30 cellular contexts compared by ENCODE assay signal in genomic region chr3:129425213-129425612, GRCh38. TPM values are rescaled to one million over a fixed set of nuclear protein-coding genes. Genes with fewer than 3 reads are reported as not detected.
DNase-seq lines count a peak whose midpoint lies in the region; ATAC-seq, FAIRE-seq and TF ChIP-seq lines count a peak whose summit lies in the region.
"Had no signal": no experiment of that assay in that cellular context is flagged by ENCODE, and none has a peak within 500 bp of the region (broad histone marks: within the 10 kb centered on the region; RNA-seq: fewer than 3 reads in every experiment).

No MANE protein-coding gene starts in this region.

- peaks cover 8% of the 10 kb centered on the region for H3K36me3 Mint-ChIP-seq in activated T-helper 17 cell treated with anti-CD3 and anti-CD28 coated beads, Interleukin-2, amount 50 U/mL, for 72 hours (ENCODE audit: low read depth)

- in situ Hi-C loops in gastrocnemius medialis (cut with MboI; ENCODE audit: low sequenced_read_pairs in 4 of 4): no loop called here

- intact Hi-C loops in gastrocnemius medialis (cut with DNase I; ENCODE audit: low total_unique reads): no loop called here

- H3K27me3 ChIP-seq in HUES48 (ENCODE audit: control insufficient read depth, insufficient read depth, low read length) (peaks cover 13% of the 10 kb centered on the region), SK-N-SH (ENCODE audit: insufficient read depth) (no peaks in the 10 kb centered on the region), gastrocnemius medialis (no peaks in the 10 kb centered on the region)
- H3K27me3 ChIP-seq: neutrophil, vagina had no signal

- H3K9me2 ChIP-seq in SK-N-SH: no peaks in the 10 kb centered on the region

- TF ChIP-seq RAD21 in A549 (conservative IDR thresholded peaks at IDR 0.05 in 1 of 2, IDR thresholded peaks at IDR 0.05 in 1 of 2) (no peak), SK-N-SH (IDR thresholded peaks at IDR 0.05; ENCODE audit: low read length) (no peak)

- H3K36me3 ChIP-seq in HUES48 (ENCODE audit: control insufficient read depth, insufficient read depth, low read length) (no peaks in the 10 kb centered on the region), SK-N-SH (replicated peaks in 1 of 2; ENCODE audit: control insufficient read depth in 1 of 2, insufficient read depth in 2 of 2, low read length in 1 of 2) (no peaks in the 10 kb centered on the region), gastrocnemius medialis (no peaks in the 10 kb centered on the region)
- H3K36me3 ChIP-seq: vagina had no signal

- H3K9me3 ChIP-seq in A549 (no peaks in the 10 kb centered on the region), HUES48 (ENCODE audit: control insufficient read depth, insufficient read depth, low read length) (no peaks in the 10 kb centered on the region), SK-N-SH (no peaks in the 10 kb centered on the region), gastrocnemius medialis (no peaks in the 10 kb centered on the region)
- H3K9me3 ChIP-seq: lower lobe of right lung, neutrophil, vagina had no signal

- H3K79me2 ChIP-seq in SK-N-SH (ENCODE audit: insufficient read depth): no peaks in the 10 kb centered on the region

- H3K27ac ChIP-seq in A549: peak overlapping the region; percentile 67 to 76; a peak in 3 of 6 replicates
- H3K27ac ChIP-seq in HUES48 (ENCODE audit: low read depth, low read length): peak overlapping the region; percentile 74
- H3K27ac ChIP-seq in SK-N-SH (ENCODE audit: low read depth in 2 of 2, low read length in 1 of 2): no peak overlapping the region
- no peak overlapping the region for H3K27ac ChIP-seq in gastrocnemius medialis
- H3K27ac ChIP-seq: KMS-11, lower lobe of right lung, vagina had no signal

- no peak overlapping the region for H3K4me3 Mint-ChIP-seq in activated T-helper 17 cell treated with anti-CD3 and anti-CD28 coated beads, Interleukin-2, amount 50 U/mL, for 72 hours
- H3K4me3 Mint-ChIP-seq: activated T-cell treated with anti-CD3 and anti-CD28 coated beads, Interleukin-2, amount 50 U/mL, for 4 hours; CD14-positive monocyte; effector memory CD8-positive, alpha-beta T cell; T-helper 17 cell had no signal

- 82% methylated on average over 3 of the region's 3 CpGs for WGBS in A549 (ENCODE audit: missing lambda C conversion rate)
- WGBS in SK-N-SH (ENCODE audit: low lambda C conversion rate): 54% methylated on average over 3 of the region's 3 CpGs

- peaks cover 33% of the 10 kb centered on the region for H3K4me1 Mint-ChIP-seq in activated T-helper 17 cell treated with anti-CD3 and anti-CD28 coated beads, Interleukin-2, amount 50 U/mL, for 72 hours

- H4K20me1 ChIP-seq in SK-N-SH (ENCODE audit: insufficient read depth): no peaks in the 10 kb centered on the region

- no peak for TF ChIP-seq CTCF in A549 (IDR thresholded peaks at IDR 0.05)
- TF ChIP-seq CTCF in SK-N-SH (IDR thresholded peaks at IDR 0.05): no peak
- no peak for TF ChIP-seq CTCF in gastrocnemius medialis (IDR thresholded peaks at IDR 0.05 in 4 of 5, conservative IDR thresholded peaks at IDR 0.05 in 1 of 5)

- no peaks in the 10 kb centered on the region for H3K9me3 Mint-ChIP-seq in activated T-helper 17 cell treated with anti-CD3 and anti-CD28 coated beads, Interleukin-2, amount 50 U/mL, for 72 hours
- H3K9me3 Mint-ChIP-seq: activated T-cell treated with anti-CD3 and anti-CD28 coated beads, Interleukin-2, amount 50 U/mL, for 4 hours; effector memory CD8-positive, alpha-beta T cell had no signal

- H3K27ac Mint-ChIP-seq in activated T-helper 17 cell treated with anti-CD3 and anti-CD28 coated beads, Interleukin-2, amount 50 U/mL, for 72 hours: peak overlapping the region; percentile 30
- H3K27ac Mint-ChIP-seq: effector memory CD8-positive, alpha-beta T cell; T-helper 17 cell had no signal

- ATAC-seq in A549: no peak
- ATAC-seq in activated T-helper 17 cell treated with anti-CD3 and anti-CD28 coated beads, Interleukin-2, amount 50 U/mL, for 72 hours (replicated peaks): no peak
- ATAC-seq in left lobe of liver: no peak
- ATAC-seq in HG02763 (IDR thresholded peaks at IDR 0.05; ENCODE audit: unreplicated experiment): no peak
- ATAC-seq in gastrocnemius medialis: no peak
- ATAC-seq: effector memory CD8-positive, alpha-beta T cell; esophagus mucosa; lower lobe of right lung; T-helper 17 cell had no signal

- no peak overlapping the region; the same call in 2 of the 3 replicates for H3K4me2 ChIP-seq in A549
- no peak overlapping the region for H3K4me2 ChIP-seq in SK-N-SH
- H3K4me2 ChIP-seq: KMS-11, smooth muscle cell had no signal

- TF ChIP-seq POLR2A in A549 (IDR thresholded peaks at IDR 0.05; ENCODE audit: low read length) (no peak), gastrocnemius medialis (IDR thresholded peaks at IDR 0.05) (no peak)

- no peak overlapping the region for H2AFZ ChIP-seq in SK-N-SH (ENCODE audit: low read depth)

- peaks cover 8% of the 10 kb centered on the region for H3F3A ChIP-seq in SK-N-SH (replicated peaks; ENCODE audit: insufficient read depth)

- H3K27me3 Mint-ChIP-seq in activated T-helper 17 cell treated with anti-CD3 and anti-CD28 coated beads, Interleukin-2, amount 50 U/mL, for 72 hours: no peaks in the 10 kb centered on the region
- H3K27me3 Mint-ChIP-seq: T-helper 17 cell had no signal

- H3K4me1 ChIP-seq in A549 (peaks cover 28% of the 10 kb centered on the region), HUES48 (ENCODE audit: control insufficient read depth, insufficient read depth, low read length) (peaks cover 35% of the 10 kb centered on the region), SK-N-SH (ENCODE audit: control insufficient read depth in 1 of 2, insufficient read depth in 2 of 2, low read depth in 1 of 2, low read length in 1 of 2) (peaks cover 0 to 12% of the 10 kb centered on the region in 2 experiments; a peak in 2 of 4 replicates), gastrocnemius medialis (peaks cover 7 to 11% of the 10 kb centered on the region in 2 donors)

- TF ChIP-seq EP300 in A549 (IDR thresholded peaks at IDR 0.05): no peak
- TF ChIP-seq EP300 in SK-N-SH (IDR thresholded peaks at IDR 0.05; ENCODE audit: borderline replicate concordance in 1 of 2, low read depth in 1 of 2, low read length in 1 of 2): no peak

- POLR2A ChIA-PET in A549 (lab: Yijun Ruan, JAX): no interaction called here
- POLR2A ChIA-PET in SK-N-SH (lab: Yijun Ruan, JAX): no interaction called here

- H3K9ac ChIP-seq in HUES48 (ENCODE audit: low read depth, low read length): no peak overlapping the region
- no peak overlapping the region for H3K9ac ChIP-seq in SK-N-SH
- H3K9ac ChIP-seq: KMS-11 had no signal

- H3K4me3 ChIP-seq in A549 (no peak overlapping the region), HUES48 (ENCODE audit: low read depth, low read length) (no peak overlapping the region; the same call in 1 of the 2 replicates), SK-N-SH (ENCODE audit: low read depth in 2 of 2, low read length in 1 of 2) (no peak overlapping the region), gastrocnemius medialis (no peak overlapping the region)
- H3K4me3 ChIP-seq: lower lobe of right lung, smooth muscle cell, vagina had no signal

- DNase-seq in A549 (ENCODE audit: low read depth in 1 of 2, low spot score in 1 of 2) (no peak), left lobe of liver (ENCODE audit: low spot score) (peak; percentile 29), retina (no peak), SK-N-SH (no peak), gastrocnemius medialis (no peak)
- DNase-seq: activated naive CD4-positive, alpha-beta T cell; activated T-cell treated with anti-CD3 and anti-CD28 coated beads, Interleukin-2, amount 50 U/mL, for 4 hours; amygdala; effector memory CD8-positive, alpha-beta T cell; hippocampal formation; kidney; lower lobe of right lung; NCI-H1092; NCI-H187 treated with DMSO at 0.1 percent for 48 hours; NCI-H526 treated with DMSO at 0.1 percent for 48 hours; RPMI8226; T-helper 17 cell had no signal

- CTCF ChIA-PET in A549 (lab: Yijun Ruan, JAX): interaction anchor here (4.1 kb wide), 1 partner anchor 42 kb away, joined by 16 read pairs; no protein-coding TSS in a partner anchor
- CTCF ChIA-PET in SK-N-SH (lab: Yijun Ruan, JAX): no interaction called here

- no peak for FAIRE-seq in A549 (lab: Jason Lieb, UNC)
- FAIRE-seq: bronchial epithelial cell, colon, frontal cortex, kidney had no signal

RNA-seq across cellular contexts. Expression of gene EFCAB12, which starts 3.2 kb away (rescaled TPM):
- 0.62 and 0.82 TPM in 2 replicates for polyA plus RNA-seq in A549 (2011; rRNA removed)
- polyA plus RNA-seq in A549 (2012; cell fraction: cytosol; rRNA removed): 0.53 and 0.56 TPM in 2 replicates
- polyA plus RNA-seq in A549 (2012; cell fraction: nucleus; rRNA removed): 2.4 and 2.8 TPM in 2 replicates
- polyA plus RNA-seq in A549 (2017; fragmentation: RNase III; extraction: RNeasy Plus Mini Kit Qiagen cat#74134 plus additional on column Dnase treatment): 0.81 to 1.4 TPM (median 1.1 TPM) in 3 replicates
- polyA minus RNA-seq in A549 (2011; rRNA and poly(A)+ RNA removed): 1.2 and 1.7 TPM in 2 replicates
- total RNA-seq in activated T-helper 17 cell treated with anti-CD3 and anti-CD28 coated beads, Interleukin-2, amount 50 U/mL, for 72 hours: 1 to 10 TPM in 1 of 2 donors, under 1 TPM in 1; 0.63 to 1.7 TPM
- total RNA-seq in left lobe of liver: 0.40 TPM
- polyA plus RNA-seq in SK-N-SH (2012; rRNA removed): 0.26 and 0.38 TPM in 2 replicates
- 0.04 and 0.09 TPM in 2 replicates for polyA plus RNA-seq in SK-N-SH (2012; cell fraction: cytosol; rRNA removed)
- 1.7 and 1.8 TPM in 2 replicates for polyA plus RNA-seq in SK-N-SH (2012; cell fraction: nucleus; rRNA removed)
- total RNA-seq in gastrocnemius medialis: not detected
- total RNA-seq: bronchial epithelial cell, Daoy, vagina had no signal
- polyA plus RNA-seq: CD14-positive monocyte, smooth muscle cell had no signal

RNA-seq across cellular contexts. Expression of gene MBD4, which starts 14.5 kb away (rescaled TPM):
- polyA plus RNA-seq in A549 (2011; rRNA removed) (38.2 and 49.7 TPM in 2 replicates), A549 (2017; fragmentation: RNase III; extraction: RNeasy Plus Mini Kit Qiagen cat#74134 plus additional on column Dnase treatment) (26.4 to 32.7 TPM (median 31.4 TPM) in 3 replicates), SK-N-SH (2012; rRNA removed) (11.1 and 11.7 TPM in 2 replicates)
- 12.4 and 13.5 TPM in 2 replicates for polyA plus RNA-seq in A549 (2012; cell fraction: cytosol; rRNA removed)
- 12.8 and 17.9 TPM in 2 replicates for polyA plus RNA-seq in A549 (2012; cell fraction: nucleus; rRNA removed)
- 8.2 and 9.5 TPM in 2 replicates for polyA minus RNA-seq in A549 (2011; rRNA and poly(A)+ RNA removed)
- total RNA-seq in activated T-helper 17 cell treated with anti-CD3 and anti-CD28 coated beads, Interleukin-2, amount 50 U/mL, for 72 hours: 10 to 100 TPM; 38.4 to 44.4 TPM
- total RNA-seq in left lobe of liver (16.5 TPM), gastrocnemius medialis (10 to 100 TPM; 15.4 to 18.1 (median 16.4) TPM)
- polyA plus RNA-seq in SK-N-SH (2012; cell fraction: cytosol; rRNA removed): 10.3 and 12.7 TPM in 2 replicates
- polyA plus RNA-seq in SK-N-SH (2012; cell fraction: nucleus; rRNA removed): 32.7 and 35.4 TPM in 2 replicates

RNA-seq across cellular contexts. Expression of gene IFT122, which starts 14.8 kb away (rescaled TPM):
- polyA plus RNA-seq in A549 (2011; rRNA removed): 17.1 and 20.3 TPM in 2 replicates
- polyA plus RNA-seq in A549 (2012; cell fraction: cytosol; rRNA removed): 19.0 and 19.7 TPM in 2 replicates
- 78.1 and 111 TPM in 2 replicates for polyA plus RNA-seq in A549 (2012; cell fraction: nucleus; rRNA removed)
- 15.0 to 16.8 TPM (median 15.1 TPM) in 3 replicates for polyA plus RNA-seq in A549 (2017; fragmentation: RNase III; extraction: RNeasy Plus Mini Kit Qiagen cat#74134 plus additional on column Dnase treatment)
- polyA minus RNA-seq in A549 (2011; rRNA and poly(A)+ RNA removed): 38.7 and 44.4 TPM in 2 replicates
- total RNA-seq in activated T-helper 17 cell treated with anti-CD3 and anti-CD28 coated beads, Interleukin-2, amount 50 U/mL, for 72 hours: 10 to 100 TPM; 19.3 to 33.4 TPM
- 11.0 TPM for total RNA-seq in left lobe of liver
- polyA plus RNA-seq in SK-N-SH (2012; rRNA removed): 20.1 and 20.8 TPM in 2 replicates
- polyA plus RNA-seq in SK-N-SH (2012; cell fraction: cytosol; rRNA removed): 9.0 and 11.9 TPM in 2 replicates
- polyA plus RNA-seq in SK-N-SH (2012; cell fraction: nucleus; rRNA removed): 60.6 and 73.3 TPM in 2 replicates
- total RNA-seq in gastrocnemius medialis: 10 to 100 TPM in 1 of 4 donors, 1 to 10 TPM in 3; 4.6 to 16.4 (median 5.9) TPM

Comparison
In these comparisons a context has a peak if more than half of its experiments do, and no peak if none do; other contexts are left out.
1. H3K27ac ChIP-seq: peak in A549 (2 of 2) and HUES48 (single experiment); none in SK-N-SH (0 of 2) and gastrocnemius medialis (0 of 4).